2 cellular contexts compared by ENCODE assay signal in the genomic region with DNA sequence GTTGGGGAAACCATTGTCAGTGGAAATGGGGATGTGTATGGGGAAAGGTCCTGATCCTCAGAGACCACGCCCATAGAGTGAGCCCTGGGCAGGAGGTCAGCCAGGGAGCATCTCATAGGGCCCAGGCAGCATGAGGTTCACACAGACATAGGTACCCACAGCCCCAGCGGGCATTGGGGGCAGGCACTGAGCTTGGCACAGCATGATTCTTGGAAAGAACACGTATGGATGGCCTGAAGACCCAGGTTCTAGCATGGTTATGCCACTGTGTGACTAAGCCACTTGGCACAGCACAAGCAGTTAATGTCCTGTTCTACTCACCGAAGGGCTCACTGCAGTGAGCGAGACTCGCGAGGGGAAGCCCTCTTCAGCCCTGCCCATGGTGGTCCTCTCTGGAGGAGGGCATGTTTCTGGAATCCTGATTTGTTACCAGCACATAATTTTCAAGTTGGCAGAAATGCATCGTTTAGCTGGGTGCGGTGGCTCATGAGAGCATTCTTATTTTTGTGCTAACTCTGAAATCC.
TF ChIP-seq lines count a peak whose summit lies in the region.

No MANE protein-coding gene starts in this region.

TF ChIP-seq in SK-N-SH, 30 proteins besides CTCF, POLR2A, EP300 and RAD21 (continued from another document):
- TF ChIP-seq, protein P1, sequence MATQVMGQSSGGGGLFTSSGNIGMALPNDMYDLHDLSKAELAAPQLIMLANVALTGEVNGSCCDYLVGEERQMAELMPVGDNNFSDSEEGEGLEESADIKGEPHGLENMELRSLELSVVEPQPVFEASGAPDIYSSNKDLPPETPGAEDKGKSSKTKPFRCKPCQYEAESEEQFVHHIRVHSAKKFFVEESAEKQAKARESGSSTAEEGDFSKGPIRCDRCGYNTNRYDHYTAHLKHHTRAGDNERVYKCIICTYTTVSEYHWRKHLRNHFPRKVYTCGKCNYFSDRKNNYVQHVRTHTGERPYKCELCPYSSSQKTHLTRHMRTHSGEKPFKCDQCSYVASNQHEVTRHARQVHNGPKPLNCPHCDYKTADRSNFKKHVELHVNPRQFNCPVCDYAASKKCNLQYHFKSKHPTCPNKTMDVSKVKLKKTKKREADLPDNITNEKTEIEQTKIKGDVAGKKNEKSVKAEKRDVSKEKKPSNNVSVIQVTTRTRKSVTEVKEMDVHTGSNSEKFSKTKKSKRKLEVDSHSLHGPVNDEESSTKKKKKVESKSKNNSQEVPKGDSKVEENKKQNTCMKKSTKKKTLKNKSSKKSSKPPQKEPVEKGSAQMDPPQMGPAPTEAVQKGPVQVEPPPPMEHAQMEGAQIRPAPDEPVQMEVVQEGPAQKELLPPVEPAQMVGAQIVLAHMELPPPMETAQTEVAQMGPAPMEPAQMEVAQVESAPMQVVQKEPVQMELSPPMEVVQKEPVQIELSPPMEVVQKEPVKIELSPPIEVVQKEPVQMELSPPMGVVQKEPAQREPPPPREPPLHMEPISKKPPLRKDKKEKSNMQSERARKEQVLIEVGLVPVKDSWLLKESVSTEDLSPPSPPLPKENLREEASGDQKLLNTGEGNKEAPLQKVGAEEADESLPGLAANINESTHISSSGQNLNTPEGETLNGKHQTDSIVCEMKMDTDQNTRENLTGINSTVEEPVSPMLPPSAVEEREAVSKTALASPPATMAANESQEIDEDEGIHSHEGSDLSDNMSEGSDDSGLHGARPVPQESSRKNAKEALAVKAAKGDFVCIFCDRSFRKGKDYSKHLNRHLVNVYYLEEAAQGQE (IDR thresholded peaks at IDR 0.05; ENCODE audit: low read depth, low read length), result no peak

TF ChIP-seq in SK-N-SH treated with all-trans-retinoic acid at 6 μM for 48 hours, 23 proteins besides CTCF, POLR2A, EP300 and RAD21 (continued from another document):
- TF ChIP-seq, protein P2, sequence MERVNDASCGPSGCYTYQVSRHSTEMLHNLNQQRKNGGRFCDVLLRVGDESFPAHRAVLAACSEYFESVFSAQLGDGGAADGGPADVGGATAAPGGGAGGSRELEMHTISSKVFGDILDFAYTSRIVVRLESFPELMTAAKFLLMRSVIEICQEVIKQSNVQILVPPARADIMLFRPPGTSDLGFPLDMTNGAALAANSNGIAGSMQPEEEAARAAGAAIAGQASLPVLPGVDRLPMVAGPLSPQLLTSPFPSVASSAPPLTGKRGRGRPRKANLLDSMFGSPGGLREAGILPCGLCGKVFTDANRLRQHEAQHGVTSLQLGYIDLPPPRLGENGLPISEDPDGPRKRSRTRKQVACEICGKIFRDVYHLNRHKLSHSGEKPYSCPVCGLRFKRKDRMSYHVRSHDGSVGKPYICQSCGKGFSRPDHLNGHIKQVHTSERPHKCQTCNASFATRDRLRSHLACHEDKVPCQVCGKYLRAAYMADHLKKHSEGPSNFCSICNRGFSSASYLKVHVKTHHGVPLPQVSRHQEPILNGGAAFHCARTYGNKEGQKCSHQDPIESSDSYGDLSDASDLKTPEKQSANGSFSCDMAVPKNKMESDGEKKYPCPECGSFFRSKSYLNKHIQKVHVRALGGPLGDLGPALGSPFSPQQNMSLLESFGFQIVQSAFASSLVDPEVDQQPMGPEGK (CRISPR knock-in tag; IDR thresholded peaks at IDR 0.05; ENCODE audit: borderline replicate concordance), result no peak
